Comparison of ENCODE assay signal across 8 cellular contexts in the genomic region with DNA sequence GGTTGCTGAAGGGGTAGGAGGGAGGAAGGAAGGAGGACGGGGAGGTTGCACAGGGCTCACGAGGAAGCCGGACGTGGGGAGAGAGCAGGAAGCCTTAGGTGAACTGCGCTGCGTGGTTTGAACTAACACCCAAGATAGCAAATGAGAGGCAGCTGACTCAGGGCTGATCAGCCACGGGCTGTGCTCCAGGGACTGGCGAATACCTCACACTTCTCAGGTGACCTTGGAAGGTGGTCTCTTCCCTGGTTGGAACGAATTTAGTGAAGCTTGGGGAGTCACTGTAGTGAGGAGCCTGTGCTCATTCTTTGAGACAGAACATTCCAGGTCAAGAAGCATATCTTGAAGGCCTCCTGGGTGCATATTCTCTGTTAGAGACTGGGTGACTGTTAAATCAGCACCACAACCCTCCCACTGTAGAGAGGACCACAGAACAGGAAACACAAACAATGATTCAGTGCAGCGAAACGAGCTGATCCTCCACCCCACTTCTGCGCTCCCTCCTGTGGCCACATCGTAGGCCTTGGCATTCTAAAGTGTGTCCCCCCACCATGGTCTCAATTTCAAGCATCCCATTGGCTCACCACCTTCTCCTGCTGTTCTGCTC. TPM values are rescaled to one million over a fixed set of nuclear protein-coding genes. Genes with fewer than 3 reads are reported as not detected.
DNase-seq lines count a peak whose midpoint lies in the region; ATAC-seq lines count a peak whose summit lies in the region.

No MANE protein-coding gene starts in this region.

- intact Hi-C loops in Right ventricle myocardium superior (cut with DNase I): no loop called here

- peak; percentile 43 for ATAC-seq in Right ventricle myocardium superior (ENCODE audit: poor library complexity)

- no peak overlapping the region for H4K8ac ChIP-seq in mesenchymal stem cell (ENCODE audit: low read length)

- no peak overlapping the region for H4K91ac ChIP-seq in mesenchymal stem cell (ENCODE audit: low read length)

- H2AK5ac ChIP-seq in mesenchymal stem cell (ENCODE audit: low read length, severe bottlenecking): no peak overlapping the region

- no peak overlapping the region for H2BK12ac ChIP-seq in mesenchymal stem cell (ENCODE audit: low read length in 2 of 2)

- DNase-seq in GF-D8 (lab: John Stamatoyannopoulos, UW) (peak; percentile 49), KBM-7 (peak; percentile 79), Right ventricle myocardium superior (peak; percentile 81), HPDE6-E6E7 (ENCODE audit: extremely low spot score) (no peak), mesenchymal stem cell (no peak), HuH-7.5 (ENCODE audit: low spot score) (no peak)
- DNase-seq in activated CD8-positive, alpha-beta memory T cell treated with anti-CD3 and anti-CD28 coated beads, Interleukin-2, amount 50 U/mL, for 4 hours: peak; percentile 67
- peak; percentile 41 to 65 (median 46) for DNase-seq in stimulated activated CD4-positive, alpha-beta T cell treated with anti-CD3 and anti-CD28 coated beads, TNF-alpha, amount 100 ng/mL, for 24 hours (ENCODE audit: low read depth in 3 of 3)

- in situ Hi-C loops in KBM-7 (cut with MboI; ENCODE audit: low pct_unique_long_range_greater_than_20kb, low sequenced_read_pairs): no loop called here

- H3K14ac ChIP-seq in mesenchymal stem cell (ENCODE audit: low read length in 2 of 2): no peak overlapping the region

- H3K18ac ChIP-seq in mesenchymal stem cell (ENCODE audit: low read depth in 1 of 2, low read length in 2 of 2): no peak overlapping the region

- H3K4me2 ChIP-seq in mesenchymal stem cell (ENCODE audit: low read length, poor library complexity, severe bottlenecking): no peak overlapping the region

- H2AFZ ChIP-seq in mesenchymal stem cell (ENCODE audit: low read depth, low read length): no peak overlapping the region

- no peak overlapping the region for H2BK120ac ChIP-seq in mesenchymal stem cell (ENCODE audit: low read depth, low read length)

- H3K79me1 ChIP-seq in mesenchymal stem cell (replicated peaks; ENCODE audit: low read length, poor library complexity, severe bottlenecking): no peaks in the 10 kb centered on the region

- peaks cover 31% of the 10 kb centered on the region for H3K4me1 ChIP-seq in mesenchymal stem cell (ENCODE audit: control insufficient read depth, insufficient read depth, low read depth, low read length)

- H3K4me3 ChIP-seq in mesenchymal stem cell (ENCODE audit: insufficient read depth in 1 of 2, low read depth in 1 of 2, low read length in 2 of 2): no peak overlapping the region

- WGBS in mesenchymal stem cell: 77% methylated on average over 13 of the region's 13 CpGs

- H3K4ac ChIP-seq in mesenchymal stem cell (ENCODE audit: low read depth in 1 of 2, low read length in 2 of 2): no peak overlapping the region

- H3K9ac ChIP-seq in mesenchymal stem cell (ENCODE audit: low read length): no peak overlapping the region

- peaks cover 0 to 54% of the 10 kb centered on the region in 2 experiments for H3K27me3 ChIP-seq in mesenchymal stem cell (ENCODE audit: control insufficient read depth in 1 of 2, insufficient read depth in 1 of 2, low read length in 2 of 2)

- H3K9me3 ChIP-seq in mesenchymal stem cell (ENCODE audit: control insufficient read depth, low read length): no peaks in the 10 kb centered on the region

- H3K23ac ChIP-seq in mesenchymal stem cell (ENCODE audit: low read length in 2 of 2): no peak overlapping the region

- H2BK5ac ChIP-seq in mesenchymal stem cell (ENCODE audit: low read depth, low read length, poor library complexity, severe bottlenecking): no peak overlapping the region

- no peak overlapping the region for H3K27ac ChIP-seq in mesenchymal stem cell (ENCODE audit: low read length, poor library complexity, severe bottlenecking)

- no peaks in the 10 kb centered on the region for H3K36me3 ChIP-seq in mesenchymal stem cell (ENCODE audit: control insufficient read depth in 1 of 2, insufficient read depth in 2 of 2, low read depth in 1 of 2, low read length in 2 of 2)

- no peak overlapping the region for H2BK15ac ChIP-seq in mesenchymal stem cell (ENCODE audit: low read depth, poor library complexity, severe bottlenecking)

RNA-seq across cellular contexts. Expression of a gene that starts 33.8 kb away (rescaled TPM):
- total RNA-seq in Right ventricle myocardium superior: 42.8 TPM
- 0.06 TPM for polyA plus RNA-seq in mesenchymal stem cell (2013, experiment 1 of 2)
- 0.08 TPM for polyA plus RNA-seq in mesenchymal stem cell (2013, experiment 2 of 2)

RNA-seq across cellular contexts. Expression of a gene that starts 59.4 kb away (rescaled TPM):
- total RNA-seq in Right ventricle myocardium superior: 0.67 TPM
- not detected for polyA plus RNA-seq in mesenchymal stem cell (2013, experiment 1 of 2)
- not detected for polyA plus RNA-seq in mesenchymal stem cell (2013, experiment 2 of 2)

Comparison
In these comparisons a context has a peak if more than half of its experiments do, and no peak if none do; other contexts are left out.
1. DNase-seq: peak in GF-D8 (single experiment), KBM-7 (single experiment), activated CD8-positive, alpha-beta memory T cell treated with anti-CD3 and anti-CD28 coated beads, Interleukin-2, amount 50 U/mL, for 4 hours (single experiment), Right ventricle myocardium superior (single experiment) and stimulated activated CD4-positive, alpha-beta T cell treated with anti-CD3 and anti-CD28 coated beads, TNF-alpha, amount 100 ng/mL, for 24 hours (3 of 3); none in HPDE6-E6E7 (single experiment), mesenchymal stem cell (single experiment) and HuH-7.5 (single experiment).